15 cellular contexts compared by ENCODE assay signal in genomic region chr10:24930427-24930826, GRCh38. TPM values are rescaled to one million over a fixed set of nuclear protein-coding genes. Genes with fewer than 3 reads are reported as not detected.
DNase-seq lines count a peak whose midpoint lies in the region; ATAC-seq and TF ChIP-seq lines count a peak whose summit lies in the region.
"Had no signal": no experiment of that assay in that cellular context is flagged by ENCODE, and none has a peak within 500 bp of the region (broad histone marks: within the 10 kb centered on the region; RNA-seq: fewer than 3 reads in every experiment).

No MANE protein-coding gene starts in this region.

- H3K36me3 Mint-ChIP-seq in stimulated activated memory B cell treated with anti-CD40 and anti-IgM and Interleukin-4, amounts not matched to agents 10 μg/mL and 1 μg/mL and 100 μg/mL, for 72 hours: no peaks in the 10 kb centered on the region
- H3K36me3 Mint-ChIP-seq in Calu3 (ENCODE audit: insufficient read depth, unreplicated experiment) (no peaks in the 10 kb centered on the region), GM23338 (ENCODE audit: low read depth) (peaks cover 24% of the 10 kb centered on the region; the same call in 2 of the 3 replicates)

- no peaks in the 10 kb centered on the region for H3F3A ChIP-seq in GM23338 (replicated peaks; ENCODE audit: low read depth)

- no peaks in the 10 kb centered on the region for H3K4me1 ChIP-seq in GM23338 (ENCODE audit: insufficient read depth)

- 0 out of 2 replicates have a peak, but pooled peaks cover 4% of the 10 kb centered on the region for H3K9me2 ChIP-seq in GM23338 (ENCODE audit: insufficient read depth)

- no peak overlapping the region for H3K4me3 ChIP-seq in GM23338
- H3K4me3 ChIP-seq: thoracic aorta had no signal

- H3K27me3 Mint-ChIP-seq in stimulated activated memory B cell treated with anti-CD40 and anti-IgM and Interleukin-4, amounts not matched to agents 10 μg/mL and 1 μg/mL and 100 μg/mL, for 72 hours: no peaks in the 10 kb centered on the region
- H3K27me3 Mint-ChIP-seq in Calu3 (ENCODE audit: unreplicated experiment) (no peaks in the 10 kb centered on the region), GM23338 (ENCODE audit: insufficient read depth, low read depth, poor library complexity) (peaks cover 2% of the 10 kb centered on the region)
- H3K27me3 Mint-ChIP-seq: activated naive CD8-positive, alpha-beta T cell treated with anti-CD3 and anti-CD28 coated beads for 36 hours had no signal

- H3K4me2 ChIP-seq in GM23338: no peak overlapping the region

- ATAC-seq in HG02798 (IDR thresholded peaks at IDR 0.05; ENCODE audit: poor library complexity, unreplicated experiment) (peak; percentile 68), HG03565 (IDR thresholded peaks at IDR 0.05; ENCODE audit: unreplicated experiment) (peak; percentile 87), GM23338 (no peak), HG02840 (IDR thresholded peaks at IDR 0.05; ENCODE audit: low FRiP score, unreplicated experiment) (no peak)
- ATAC-seq in stimulated activated memory B cell treated with anti-CD40 and anti-IgM and Interleukin-4, amounts not matched to agents 10 μg/mL and 1 μg/mL and 100 μg/mL, for 72 hours: peak; percentile 72

- BruUV-seq in Calu3 (replicated peaks; lab: Mats Ljungman, UMichigan): no TSS peak

- H3K27ac ChIP-seq in GM23338 (ENCODE audit: low read depth): no peak overlapping the region
- H3K27ac ChIP-seq: 22Rv1, thoracic aorta had no signal

- H3K4me1 Mint-ChIP-seq in stimulated activated memory B cell treated with anti-CD40 and anti-IgM and Interleukin-4, amounts not matched to agents 10 μg/mL and 1 μg/mL and 100 μg/mL, for 72 hours: peaks cover 18% of the 10 kb centered on the region
- H3K4me1 Mint-ChIP-seq in Calu3 (ENCODE audit: low read depth, unreplicated experiment) (no peaks in the 10 kb centered on the region), GM23338 (peaks cover 3% of the 10 kb centered on the region; the same call in 1 of the 3 replicates)

- CTCF ChIA-PET in Calu3 (lab: Charles Lee): no interaction called here

- no peak overlapping the region for H2AFZ ChIP-seq in GM23338

- H3K79me2 ChIP-seq in GM23338 (replicated peaks; ENCODE audit: insufficient read depth): no peaks in the 10 kb centered on the region

- H3K36me3 ChIP-seq in GM23338 (ENCODE audit: insufficient read depth): no peaks in the 10 kb centered on the region
- H3K36me3 ChIP-seq: thoracic aorta had no signal

- no peak overlapping the region for H3K4me3 Mint-ChIP-seq in stimulated activated memory B cell treated with anti-CD40 and anti-IgM and Interleukin-4, amounts not matched to agents 10 μg/mL and 1 μg/mL and 100 μg/mL, for 72 hours
- H3K4me3 Mint-ChIP-seq in Calu3 (ENCODE audit: low read depth, unreplicated experiment) (no peak overlapping the region), GM23338 (no peak overlapping the region)
- H3K4me3 Mint-ChIP-seq: activated naive CD8-positive, alpha-beta T cell treated with anti-CD3 and anti-CD28 coated beads for 36 hours; T-helper 1 cell treated with Interleukin-12 subunit alpha and Interleukin-12 subunit beta and Interleukin-4 antibody, amounts not matched to agents 30 μg/mL and 1 μg/mL, for 36 hours had no signal

- intact Hi-C loops in Calu3 (cut with micrococcal nuclease; ENCODE audit: unreplicated experiment): no loop called here

- no peaks in the 10 kb centered on the region for H4K20me1 ChIP-seq in GM23338 (replicated peaks; ENCODE audit: insufficient read depth)

- DNase-seq in NCI-H2171 treated with DMSO at 0.1 percent for 48 hours (lab: John Stamatoyannopoulos, UW) (peak; percentile 4), NCI-H2171 (lab: John Stamatoyannopoulos, UW) (no peak), Calu3 (no peak), GM23338 (ENCODE audit: low spot score) (no peak)
- DNase-seq: activated CD8-positive, alpha-beta memory T cell treated with anti-CD3 and anti-CD28 coated beads for 24 hours; activated naive CD8-positive, alpha-beta T cell treated with anti-CD3 and anti-CD28 coated beads for 36 hours; KG1; NCI-H2081 treated with DMSO at 0.1 percent for 48 hours had no signal

- TF ChIP-seq CTCF in Calu3 (IDR thresholded peaks at IDR 0.05; ENCODE audit: unreplicated experiment): no peak
- TF ChIP-seq CTCF in GM23338 (conservative IDR thresholded peaks at IDR 0.05; ENCODE audit: low read depth in 2 of 2): no peak

- no peak overlapping the region for H3K27ac Mint-ChIP-seq in stimulated activated memory B cell treated with anti-CD40 and anti-IgM and Interleukin-4, amounts not matched to agents 10 μg/mL and 1 μg/mL and 100 μg/mL, for 72 hours
- no peak overlapping the region for H3K27ac Mint-ChIP-seq in Calu3 (ENCODE audit: unreplicated experiment)
- no peak overlapping the region for H3K27ac Mint-ChIP-seq in GM23338
- H3K27ac Mint-ChIP-seq: activated naive CD8-positive, alpha-beta T cell treated with anti-CD3 and anti-CD28 coated beads for 36 hours; T-helper 1 cell treated with Interleukin-12 subunit alpha and Interleukin-12 subunit beta and Interleukin-4 antibody, amounts not matched to agents 30 μg/mL and 1 μg/mL, for 36 hours had no signal

- H3K9me3 Mint-ChIP-seq in stimulated activated memory B cell treated with anti-CD40 and anti-IgM and Interleukin-4, amounts not matched to agents 10 μg/mL and 1 μg/mL and 100 μg/mL, for 72 hours: peaks cover 3% of the 10 kb centered on the region
- H3K9me3 Mint-ChIP-seq in Calu3 (ENCODE audit: low read depth, unreplicated experiment) (no peaks in the 10 kb centered on the region), GM23338 (peaks cover 5% of the 10 kb centered on the region; the same call in 2 of the 3 replicates)
- H3K9me3 Mint-ChIP-seq: T-helper 1 cell treated with Interleukin-12 subunit alpha and Interleukin-12 subunit beta and Interleukin-4 antibody, amounts not matched to agents 30 μg/mL and 1 μg/mL, for 36 hours had no signal

- no peaks in the 10 kb centered on the region for H3K27me3 ChIP-seq in GM23338 (ENCODE audit: insufficient read depth)

TF ChIP-seq in GM23338, 12 proteins besides CTCF, POLR2A, EP300 and RAD21 (continues in another document):
- TF ChIP-seq EZH2 (IDR thresholded peaks at IDR 0.05; ENCODE audit: low read depth, unreplicated experiment): no peak
- no peak for TF ChIP-seq ZNF114 (CRISPR knock-in tag; IDR thresholded peaks at IDR 0.05)
- no peak for TF ChIP-seq ZNF462 (CRISPR knock-in tag; IDR thresholded peaks at IDR 0.05)
- no peak for TF ChIP-seq STAT1 (IDR thresholded peaks at IDR 0.05; ENCODE audit: unreplicated experiment)

RNA-seq across cellular contexts. Expression of gene PRTFDC1, which starts 22.0 kb away (rescaled TPM):
- total RNA-seq in Calu3 (2022): 22.7 and 24.6 TPM in 2 replicates
- total RNA-seq in GM23338 (2014; rRNA removed; shearing (Covaris generic)): 5.3 and 7.9 TPM in 2 replicates
- 7.6 and 9.1 TPM in 2 replicates for polyA plus RNA-seq in GM23338 (2016; fragmentation: Nextera tagmentation; extraction: Ambion mirVana)

Comparison
In these comparisons a context has a peak if more than half of its experiments do, and no peak if none do; other contexts are left out.
1. ATAC-seq: peak in HG02798 (single experiment), HG03565 (single experiment) and stimulated activated memory B cell treated with anti-CD40 and anti-IgM and Interleukin-4, amounts not matched to agents 10 μg/mL and 1 μg/mL and 100 μg/mL, for 72 hours (single experiment); none in GM23338 (single experiment) and HG02840 (single experiment).